Comparison of ENCODE assay signal across 9 cellular contexts in genomic region chr4:177339794-177340374, GRCh38. TPM values are rescaled to one million over a fixed set of nuclear protein-coding genes. Genes with fewer than 3 reads are reported as not detected.
DNase-seq lines count a peak whose midpoint lies in the region; ATAC-seq and TF ChIP-seq lines count a peak whose summit lies in the region.
"Had no signal": no experiment of that assay in that cellular context is flagged by ENCODE, and none has a peak within 500 bp of the region (broad histone marks: within the 10 kb centered on the region; RNA-seq: fewer than 3 reads in every experiment).

No MANE protein-coding gene starts in this region.

- H3K9me3 ChIP-seq in Peyer's patch: no peaks in the 10 kb centered on the region
- H3K9me3 ChIP-seq in endocrine pancreas (ENCODE audit: control insufficient read depth, low read length): no peaks in the 10 kb centered on the region

- H3K4me1 Mint-ChIP-seq in naive thymus-derived CD8-positive, alpha-beta T cell: peaks cover 0 to 5% (median 2%) of the 10 kb centered on the region in 4 donors

- no peak for TF ChIP-seq POLR2A in Peyer's patch (IDR thresholded peaks at IDR 0.05)

- no peaks in the 10 kb centered on the region for H3K27me3 ChIP-seq in Peyer's patch
- H3K27me3 ChIP-seq in endocrine pancreas (ENCODE audit: control insufficient read depth, insufficient read depth, low read length): no peaks in the 10 kb centered on the region

- H3K27ac ChIP-seq in Peyer's patch: no peak overlapping the region

- H3K9ac ChIP-seq in endocrine pancreas (ENCODE audit: control insufficient read depth, insufficient read depth, low read length): no peak overlapping the region

- no peak overlapping the region for H3K27ac Mint-ChIP-seq in naive thymus-derived CD8-positive, alpha-beta T cell
- H3K27ac Mint-ChIP-seq: activated naive CD8-positive, alpha-beta T cell had no signal

- no peaks in the 10 kb centered on the region for H3K36me3 Mint-ChIP-seq in naive thymus-derived CD8-positive, alpha-beta T cell
- H3K36me3 Mint-ChIP-seq: activated naive CD8-positive, alpha-beta T cell had no signal

- H3K4me3 ChIP-seq in Peyer's patch: no peak overlapping the region
- H3K4me3 ChIP-seq in endocrine pancreas (ENCODE audit: control insufficient read depth, insufficient read depth, low read length): peak overlapping the region; percentile 27

- TF ChIP-seq CTCF in Peyer's patch (IDR thresholded peaks at IDR 0.05): peak in 5 of 6 experiments; percentile 57 to 86 (median 81)

- H3K27me3 Mint-ChIP-seq in naive thymus-derived CD8-positive, alpha-beta T cell: no peaks in the 10 kb centered on the region
- H3K27me3 Mint-ChIP-seq: activated naive CD8-positive, alpha-beta T cell had no signal

- POLR2A ChIA-PET in naive thymus-derived CD8-positive, alpha-beta T cell (lab: Charles Lee): interaction anchor here (1.2 kb wide), 1 partner anchor 30 kb away, joined by 4 read pairs; the partner anchor contains the start of gene NEIL3

- DNase-seq in EL: peak; percentile 45
- no peak for DNase-seq in Peyer's patch
- DNase-seq in naive thymus-derived CD8-positive, alpha-beta T cell: peak in 3 of 10 donors; percentile 30 to 43 (median 35)
- DNase-seq in cerebellar nuclear complex (lab: John Stamatoyannopoulos, UW): no peak
- no peak for DNase-seq in GM19238 (ENCODE audit: insufficient read length, low spot score)

- H3K4me1 ChIP-seq in Peyer's patch: no peaks in the 10 kb centered on the region
- H3K4me1 ChIP-seq in endocrine pancreas (ENCODE audit: control insufficient read depth, insufficient read depth, low read length): no peaks in the 10 kb centered on the region

- peak overlapping the region in 1 of 10 donors; percentile 50 for H3K4me3 Mint-ChIP-seq in naive thymus-derived CD8-positive, alpha-beta T cell
- H3K4me3 Mint-ChIP-seq: activated naive CD8-positive, alpha-beta T cell had no signal

- ATAC-seq in GM19328 (IDR thresholded peaks at IDR 0.05; ENCODE audit: unreplicated experiment) (peak; percentile 96), HG03159 (IDR thresholded peaks at IDR 0.05; ENCODE audit: unreplicated experiment) (peak; percentile 99)
- peak; percentile 66 to 70 for ATAC-seq in naive thymus-derived CD8-positive, alpha-beta T cell

- no peaks in the 10 kb centered on the region for H3K9me3 Mint-ChIP-seq in naive thymus-derived CD8-positive, alpha-beta T cell

- no peaks in the 10 kb centered on the region for H3K36me3 ChIP-seq in Peyer's patch
- H3K36me3 ChIP-seq in endocrine pancreas (ENCODE audit: control insufficient read depth, insufficient read depth, low read length): no peaks in the 10 kb centered on the region

RNA-seq across cellular contexts. Expression of gene NEIL3, which starts 30.2 kb away (rescaled TPM):
- total RNA-seq in Peyer's patch: 1 to 10 TPM in 2 of 4 donors, under 1 TPM in 2; 0.76 to 2.5 (median 1.3) TPM
- not detected for total RNA-seq in naive thymus-derived CD8-positive, alpha-beta T cell
- not detected for polyA plus RNA-seq in naive thymus-derived CD8-positive, alpha-beta T cell
